In the genomic region with DNA sequence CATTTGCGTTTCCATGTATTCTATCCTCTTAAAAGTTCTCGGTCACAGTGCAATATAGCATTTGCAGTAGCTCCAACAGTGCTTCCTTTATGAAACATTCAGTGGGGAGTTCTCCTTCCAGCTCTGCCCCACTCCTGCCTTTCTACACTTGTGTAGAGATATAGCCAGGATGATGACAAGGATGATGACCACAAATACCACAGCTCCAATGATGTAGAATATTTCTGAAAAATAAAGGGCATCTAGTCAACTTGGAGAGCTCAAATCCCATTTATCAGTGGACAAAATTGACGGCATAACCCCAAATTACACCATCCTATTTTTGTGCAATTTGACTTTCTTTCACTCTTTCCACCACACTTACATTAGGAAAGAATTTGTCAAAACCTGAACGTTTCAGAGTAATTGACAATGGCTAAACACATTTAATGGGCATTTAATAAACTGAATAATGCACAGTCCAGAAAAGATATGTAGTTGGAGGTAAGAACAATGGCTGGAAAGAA, we compare ENCODE assay signal across 25 cellular contexts. TPM values are rescaled to one million over a fixed set of nuclear protein-coding genes. Genes with fewer than 3 reads are reported as not detected.
"Had no signal": no experiment of that assay in that cellular context is flagged by ENCODE, and none has a peak within 500 bp of the region (broad histone marks: within the 10 kb centered on the region; RNA-seq: fewer than 3 reads in every experiment).

No MANE protein-coding gene starts in this region.

- H3K27ac ChIP-seq: ascending aorta, colonic mucosa, foreskin keratinocyte, prostate gland, spleen, testis, vagina, WERI-Rb-1 had no signal

- H3K9me3 Mint-ChIP-seq: activated naive CD4-positive, alpha-beta T cell treated with anti-CD3 and anti-CD28 coated beads, Interleukin-2, amount 50 U/mL, for 24 hours; activated T-helper 1 cell treated with anti-CD3 and anti-CD28 coated beads, Interleukin-12 subunit alpha, Interleukin-12 subunit beta, Interleukin-2, Interleukin-4 antibody, amounts not matched to agents 30 ng/mL and 10 ng/mL and 1 ng/mL, durations not matched to agents 14 hours and 24 hours and 36 hours; central memory CD8-positive, alpha-beta T cell; memory B cell; natural killer cell treated with Interleukin-12 subunit alpha and Interleukin-12 subunit beta and Interleukin-15 and Interleukin-18, amount 100 ng/mL, for 72 hours; T-helper 2 cell treated with Interferon-gamma antibody and Interleukin-4, amounts not matched to agents 5 μg/mL and 100 μg/mL, for 36 hours had no signal

- H3K27me3 ChIP-seq: ascending aorta, colonic mucosa, foreskin keratinocyte, spleen, testis, vagina had no signal

- H3K4me3 ChIP-seq: ascending aorta, colonic mucosa, prostate gland, spleen, testis, vagina had no signal

- H3K27ac Mint-ChIP-seq: activated CD8-positive, alpha-beta T cell treated with anti-CD3 and anti-CD28 coated beads, Interleukin-2, amount 10 ng/mL, durations not matched to agents 7 days and 5 days; activated naive CD4-positive, alpha-beta T cell treated with anti-CD3 and anti-CD28 coated beads, Interleukin-2, amount 50 U/mL, for 24 hours; activated T-helper 1 cell treated with anti-CD3 and anti-CD28 coated beads, Interleukin-12 subunit alpha, Interleukin-12 subunit beta, Interleukin-2, Interleukin-4 antibody, amounts not matched to agents 30 ng/mL and 10 ng/mL and 1 ng/mL, durations not matched to agents 14 hours and 24 hours and 36 hours; memory B cell; natural killer cell treated with Interleukin-12 subunit alpha and Interleukin-12 subunit beta and Interleukin-15 and Interleukin-18, amount 100 ng/mL, for 72 hours; T-helper 2 cell treated with Interferon-gamma antibody and Interleukin-4, amounts not matched to agents 5 μg/mL and 100 μg/mL, for 36 hours had no signal

- H3K36me3 ChIP-seq: prostate gland, WERI-Rb-1 had no signal

- H3K9me3 ChIP-seq: ascending aorta, colonic mucosa, prostate gland, spleen, testis, vagina had no signal

- ATAC-seq: activated CD8-positive, alpha-beta T cell treated with anti-CD3 and anti-CD28 coated beads, Interleukin-2, amount 10 ng/mL, durations not matched to agents 7 days and 5 days; foreskin keratinocyte; left cardiac atrium; natural killer cell treated with Interleukin-12 subunit alpha and Interleukin-12 subunit beta and Interleukin-15 and Interleukin-18, amount 100 ng/mL, for 72 hours had no signal

- H3K36me3 Mint-ChIP-seq: activated naive CD4-positive, alpha-beta T cell treated with anti-CD3 and anti-CD28 coated beads, Interleukin-2, amount 50 U/mL, for 24 hours; memory B cell; natural killer cell treated with Interleukin-12 subunit alpha and Interleukin-12 subunit beta and Interleukin-15 and Interleukin-18, amount 100 ng/mL, for 72 hours had no signal

- H3K4me1 Mint-ChIP-seq: activated naive CD4-positive, alpha-beta T cell treated with anti-CD3 and anti-CD28 coated beads, Interleukin-2, amount 50 U/mL, for 24 hours; central memory CD8-positive, alpha-beta T cell; memory B cell had no signal

- DNase-seq: activated CD4-positive, alpha-beta T cell treated with anti-CD3 and anti-CD28 coated beads, Interleukin-2, amount 50 U/mL, for 1 hour; activated CD4-positive, CD25-positive, alpha-beta regulatory T cell treated with anti-CD3 and anti-CD28 coated beads, Interleukin-2, amount 50 U/mL, for 72 hours; activated CD8-positive, alpha-beta T cell treated with anti-CD3 and anti-CD28 coated beads, Interleukin-2, amount 10 ng/mL, durations not matched to agents 7 days and 5 days; activated gamma-delta T cell treated with Interleukin-2 at 50 U/mL for 16 hours; colonic mucosa; erythroblast; head of caudate nucleus; hypothalamus; left cardiac atrium; spleen; stimulated activated CD4-positive, alpha-beta T cell treated with anti-CD3 and anti-CD28 coated beads, Interleukin-4, amount 100 ng/mL, for 1 hour; stimulated activated naive CD4-positive, alpha-beta T cell; testis; trophoblast cell; WERI-Rb-1 had no signal

- H3K4me1 ChIP-seq: colonic mucosa, foreskin keratinocyte had no signal

- H3K4me3 Mint-ChIP-seq: activated CD8-positive, alpha-beta T cell treated with anti-CD3 and anti-CD28 coated beads, Interleukin-2, amount 10 ng/mL, durations not matched to agents 7 days and 5 days; activated naive CD4-positive, alpha-beta T cell treated with anti-CD3 and anti-CD28 coated beads, Interleukin-2, amount 50 U/mL, for 24 hours; activated T-helper 1 cell treated with anti-CD3 and anti-CD28 coated beads, Interleukin-12 subunit alpha, Interleukin-12 subunit beta, Interleukin-2, Interleukin-4 antibody, amounts not matched to agents 30 ng/mL and 10 ng/mL and 1 ng/mL, durations not matched to agents 14 hours and 24 hours and 36 hours; central memory CD8-positive, alpha-beta T cell; memory B cell; natural killer cell treated with Interleukin-12 subunit alpha and Interleukin-12 subunit beta and Interleukin-15 and Interleukin-18, amount 100 ng/mL, for 72 hours; T-helper 2 cell treated with Interferon-gamma antibody and Interleukin-4, amounts not matched to agents 5 μg/mL and 100 μg/mL, for 36 hours had no signal

RNA-seq across cellular contexts. Expression of a gene that starts 11.1 kb away (rescaled TPM):
- total RNA-seq: activated CD8-positive, alpha-beta T cell treated with anti-CD3 and anti-CD28 coated beads, Interleukin-2, amount 10 ng/mL, durations not matched to agents 7 days and 5 days; natural killer cell treated with Interleukin-12 subunit alpha and Interleukin-12 subunit beta and Interleukin-15 and Interleukin-18, amount 100 ng/mL, for 72 hours had no signal
